In genomic region chr5:176383961-176384360, GRCh38 we compare ENCODE assay signal across 30 cellular contexts.
"Had no signal": no experiment of that assay in that cellular context is flagged by ENCODE, and none has a peak within 500 bp of the region (broad histone marks: within the 10 kb centered on the region; RNA-seq: fewer than 3 reads in every experiment).

No MANE protein-coding gene starts in this region.

- ATAC-seq: activated CD4-positive, CD25-positive, alpha-beta regulatory T cell treated with anti-CD3 and anti-CD28 coated beads, Interleukin-2, amount 50 U/mL, for 24 hours; activated CD8-positive, alpha-beta T cell treated with anti-CD3 and anti-CD28 coated beads for 36 hours; activated T-cell treated with anti-CD3 and anti-CD28 coated beads, Interleukin-2, amount 50 U/mL, for 4 hours; body of pancreas; effector memory CD8-positive, alpha-beta T cell; T-cell had no signal

- H3K27ac Mint-ChIP-seq: activated B cell treated with CpG ODN at 0.5 μM for 24 hours; activated CD8-positive, alpha-beta T cell treated with anti-CD3 and anti-CD28 coated beads for 36 hours; activated naive CD8-positive, alpha-beta T cell; activated T-helper 2 cell treated with anti-CD3 and anti-CD28 coated beads, Interferon-gamma antibody, Interleukin-2, Interleukin-4, amounts not matched to agents 10 μg/mL and 5 μg/mL and 100 μg/mL, durations not matched to agents 14 hours and 24 hours and 36 hours; effector memory CD8-positive, alpha-beta T cell; T-cell; T-helper 1 cell treated with Interleukin-12 subunit alpha and Interleukin-12 subunit beta and Interleukin-4 antibody, amounts not matched to agents 30 μg/mL and 1 μg/mL, for 36 hours; T-helper 2 cell treated with Interferon-gamma antibody and Interleukin-4, amounts not matched to agents 5 μg/mL and 100 μg/mL, for 36 hours had no signal

- H3K9me3 Mint-ChIP-seq: activated B cell treated with CpG ODN at 0.5 μM for 24 hours; activated CD8-positive, alpha-beta T cell treated with anti-CD3 and anti-CD28 coated beads for 36 hours; activated T-cell treated with anti-CD3 and anti-CD28 coated beads, Interleukin-2, amount 50 U/mL, for 4 hours; activated T-helper 2 cell treated with anti-CD3 and anti-CD28 coated beads, Interferon-gamma antibody, Interleukin-2, Interleukin-4, amounts not matched to agents 10 μg/mL and 5 μg/mL and 100 μg/mL, durations not matched to agents 14 hours and 24 hours and 36 hours; effector memory CD8-positive, alpha-beta T cell; T-cell; T-helper 1 cell treated with Interleukin-12 subunit alpha and Interleukin-12 subunit beta and Interleukin-4 antibody, amounts not matched to agents 30 μg/mL and 1 μg/mL, for 36 hours; T-helper 2 cell treated with Interferon-gamma antibody and Interleukin-4, amounts not matched to agents 5 μg/mL and 100 μg/mL, for 36 hours had no signal

- DNase-seq: activated B cell treated with CpG ODN at 0.5 μM for 24 hours; activated CD4-positive, alpha-beta T cell treated with anti-CD3 and anti-CD28 coated beads for 48 hours; activated CD4-positive, alpha-beta T cell treated with anti-CD3 and anti-CD28 coated beads, Interleukin-2, amount 50 U/mL, for 1 hour; activated CD4-positive, alpha-beta T cell treated with anti-CD3 and anti-CD28 coated beads, Interleukin-2, amount 50 U/mL, for 48 hours; activated CD8-positive, alpha-beta memory T cell treated with anti-CD3 and anti-CD28 coated beads for 24 hours; activated CD8-positive, alpha-beta T cell treated with anti-CD3 and anti-CD28 coated beads for 36 hours; activated effector memory CD4-positive, alpha-beta T cell treated with anti-CD3 and anti-CD28 coated beads, Interleukin-2, amount 50 U/mL, for 16 hours; activated naive CD4-positive, alpha-beta T cell treated with anti-CD3 and anti-CD28 coated beads, Interleukin-2, amount 50 U/mL, for 16 hours; activated T-cell treated with anti-CD3 and anti-CD28 coated beads, Interleukin-2, amount 50 U/mL, for 4 hours; amniotic stem cell; anterior cingulate cortex; body of pancreas; caudate nucleus; cortex of kidney; dermis blood vessel endothelial cell; effector CD4-positive, alpha-beta T cell; effector memory CD8-positive, alpha-beta T cell; esophagus squamous epithelium; foreskin melanocyte; head of caudate nucleus; SW 1271; T-cell; T1000; WERI-Rb-1 had no signal

- H3K9me3 ChIP-seq: body of pancreas, esophagus squamous epithelium had no signal

- H3K27ac ChIP-seq: body of pancreas, epithelial cell of prostate, esophagus squamous epithelium, WERI-Rb-1 had no signal

- H3K4me3 ChIP-seq: body of pancreas, esophagus squamous epithelium had no signal

- H3K27me3 Mint-ChIP-seq: activated B cell treated with CpG ODN at 0.5 μM for 24 hours; activated CD8-positive, alpha-beta T cell treated with anti-CD3 and anti-CD28 coated beads for 36 hours; activated naive CD8-positive, alpha-beta T cell; effector memory CD8-positive, alpha-beta T cell; T-cell had no signal

- H3K4me3 Mint-ChIP-seq: activated B cell treated with CpG ODN at 0.5 μM for 24 hours; activated CD8-positive, alpha-beta T cell treated with anti-CD3 and anti-CD28 coated beads for 36 hours; activated T-cell treated with anti-CD3 and anti-CD28 coated beads, Interleukin-2, amount 50 U/mL, for 4 hours; effector memory CD8-positive, alpha-beta T cell; T-cell; T-helper 1 cell treated with Interleukin-12 subunit alpha and Interleukin-12 subunit beta and Interleukin-4 antibody, amounts not matched to agents 30 μg/mL and 1 μg/mL, for 36 hours; T-helper 2 cell treated with Interferon-gamma antibody and Interleukin-4, amounts not matched to agents 5 μg/mL and 100 μg/mL, for 36 hours had no signal

- H3K27me3 ChIP-seq: body of pancreas, esophagus squamous epithelium had no signal
